36 cellular contexts compared by ENCODE assay signal in the genomic region with DNA sequence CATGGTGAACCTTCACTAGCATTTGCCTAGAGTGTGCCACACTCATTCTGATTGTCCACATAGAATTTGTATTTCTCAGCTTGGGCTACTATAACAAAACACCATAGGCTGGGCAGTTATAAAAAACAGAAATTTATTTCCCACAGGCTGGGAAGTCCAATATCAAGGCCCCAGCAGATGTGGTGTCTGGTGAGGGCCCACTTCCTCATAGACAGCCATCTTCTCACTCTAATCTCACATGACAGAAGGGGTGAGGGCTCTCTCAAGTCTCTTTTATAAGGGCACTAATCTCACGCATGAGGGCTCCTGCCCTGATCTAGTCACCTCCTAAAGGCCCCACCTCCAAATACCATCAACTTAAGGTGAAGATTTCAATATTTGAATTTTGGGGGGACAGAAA. TPM values are rescaled to one million over a fixed set of nuclear protein-coding genes. Genes with fewer than 3 reads are reported as not detected.
"Had no signal": no experiment of that assay in that cellular context is flagged by ENCODE, and none has a peak within 500 bp of the region (broad histone marks: within the 10 kb centered on the region; RNA-seq: fewer than 3 reads in every experiment).

No MANE protein-coding gene starts in this region.

- H3K27me3 Mint-ChIP-seq: activated naive CD4-positive, alpha-beta T cell treated with anti-CD3 and anti-CD28 coated beads, Interleukin-2, amount 50 U/mL, for 24 hours had no signal

- H3K4me3 Mint-ChIP-seq: activated CD4-positive, alpha-beta memory T cell treated with anti-CD3 and anti-CD28 coated beads, Interleukin-2, amount 10 ng/mL, durations not matched to agents 7 days and 5 days; activated CD8-positive, alpha-beta memory T cell treated with anti-CD3 and anti-CD28 coated beads, Interleukin-2, amount 10 ng/mL, durations not matched to agents 7 days and 5 days; activated naive CD4-positive, alpha-beta T cell treated with anti-CD3 and anti-CD28 coated beads, Interleukin-2, amount 50 U/mL, for 24 hours; activated naive CD8-positive, alpha-beta T cell treated with anti-CD3 and anti-CD28 coated beads, Interleukin-2, amount 10 ng/mL, durations not matched to agents 7 days and 5 days had no signal

- H3K4me2 ChIP-seq: KMS-11, PC-9 had no signal

- H2AFZ ChIP-seq: PC-9 had no signal

- H3K27ac ChIP-seq: body of pancreas, breast epithelium, KMS-11, PC-9, RWPE1, WERI-Rb-1 had no signal

- H3K36me3 ChIP-seq: breast epithelium, WERI-Rb-1 had no signal

- H3K27me3 ChIP-seq: body of pancreas, breast epithelium had no signal

- FAIRE-seq: astrocyte, RCC 7860 had no signal

- DNase-seq: activated CD4-positive, alpha-beta memory T cell treated with anti-CD3 and anti-CD28 coated beads, Interleukin-2, amount 10 ng/mL, durations not matched to agents 7 days and 5 days; activated CD4-positive, alpha-beta T cell treated with anti-CD3 and anti-CD28 coated beads for 1 hour; activated CD4-positive, alpha-beta T cell treated with anti-CD3 and anti-CD28 coated beads for 48 hours; activated CD4-positive, CD25-positive, alpha-beta regulatory T cell; activated CD8-positive, alpha-beta memory T cell treated with anti-CD3 and anti-CD28 coated beads for 24 hours; activated CD8-positive, alpha-beta memory T cell treated with anti-CD3 and anti-CD28 coated beads, Interleukin-2, amount 10 ng/mL, durations not matched to agents 7 days and 5 days; activated CD8-positive, alpha-beta memory T cell treated with anti-CD3 and anti-CD28 coated beads, Interleukin-2, amount 50 U/mL, for 48 hours; activated effector memory CD4-positive, alpha-beta T cell treated with Interleukin-2 at 50 U/mL for 16 hours; activated naive CD8-positive, alpha-beta T cell treated with anti-CD3 and anti-CD28 coated beads, Interleukin-2, amount 10 ng/mL, durations not matched to agents 7 days and 5 days; activated T-cell treated with anti-CD3 and anti-CD28 coated beads, Interleukin-2, amount 50 U/mL, for 48 hours; amygdala; body of pancreas; NCI-H1092; NCI-H1436 treated with DMSO at 0.1 percent for 48 hours; NCI-H1694 treated with DMSO at 0.1 percent for 48 hours; NCI-H2029; NCI-H345; NCI-H524 treated with DMSO at 0.1 percent for 48 hours; PC-9; SIG-M5; SW 1271; T-helper 1 cell; T-helper 2 cell; T-helper 9 cell; WERI-Rb-1 had no signal

- H3K27ac Mint-ChIP-seq: activated CD4-positive, alpha-beta memory T cell treated with anti-CD3 and anti-CD28 coated beads, Interleukin-2, amount 10 ng/mL, durations not matched to agents 7 days and 5 days; activated CD8-positive, alpha-beta memory T cell treated with anti-CD3 and anti-CD28 coated beads, Interleukin-2, amount 10 ng/mL, durations not matched to agents 7 days and 5 days; activated naive CD4-positive, alpha-beta T cell treated with anti-CD3 and anti-CD28 coated beads, Interleukin-2, amount 50 U/mL, for 24 hours; activated naive CD8-positive, alpha-beta T cell treated with anti-CD3 and anti-CD28 coated beads, Interleukin-2, amount 10 ng/mL, durations not matched to agents 7 days and 5 days had no signal

- H3K9ac ChIP-seq: KMS-11 had no signal

- H3K36me3 Mint-ChIP-seq: activated CD8-positive, alpha-beta memory T cell treated with anti-CD3 and anti-CD28 coated beads, Interleukin-2, amount 10 ng/mL, durations not matched to agents 7 days and 5 days; activated naive CD4-positive, alpha-beta T cell treated with anti-CD3 and anti-CD28 coated beads, Interleukin-2, amount 50 U/mL, for 24 hours had no signal

- ATAC-seq: activated CD8-positive, alpha-beta memory T cell treated with anti-CD3 and anti-CD28 coated beads, Interleukin-2, amount 10 ng/mL, durations not matched to agents 7 days and 5 days; body of pancreas; Right ventricle myocardium inferior; SK-N-SH treated with all-trans-retinoic acid at 6 μM for 48 hours had no signal

- H3K9me3 ChIP-seq: body of pancreas, breast epithelium had no signal

- H3K4me1 Mint-ChIP-seq: activated CD4-positive, alpha-beta memory T cell treated with anti-CD3 and anti-CD28 coated beads, Interleukin-2, amount 10 ng/mL, durations not matched to agents 7 days and 5 days; activated CD8-positive, alpha-beta memory T cell treated with anti-CD3 and anti-CD28 coated beads, Interleukin-2, amount 10 ng/mL, durations not matched to agents 7 days and 5 days; activated naive CD4-positive, alpha-beta T cell treated with anti-CD3 and anti-CD28 coated beads, Interleukin-2, amount 50 U/mL, for 24 hours; activated naive CD8-positive, alpha-beta T cell treated with anti-CD3 and anti-CD28 coated beads, Interleukin-2, amount 10 ng/mL, durations not matched to agents 7 days and 5 days had no signal

- H3K4me3 ChIP-seq: body of pancreas, breast epithelium, PC-9 had no signal

- H3K4me1 ChIP-seq: body of pancreas, breast epithelium had no signal

- H3K9me3 Mint-ChIP-seq: activated CD4-positive, alpha-beta memory T cell treated with anti-CD3 and anti-CD28 coated beads, Interleukin-2, amount 10 ng/mL, durations not matched to agents 7 days and 5 days; activated naive CD4-positive, alpha-beta T cell treated with anti-CD3 and anti-CD28 coated beads, Interleukin-2, amount 50 U/mL, for 24 hours; activated naive CD8-positive, alpha-beta T cell treated with anti-CD3 and anti-CD28 coated beads, Interleukin-2, amount 10 ng/mL, durations not matched to agents 7 days and 5 days had no signal

RNA-seq across cellular contexts. Expression of gene LRRC63, which starts 53.6 kb away (rescaled TPM):
- total RNA-seq: astrocyte, body of pancreas, cardiac septum, LHCN-M2, M059J, PC-9, Right ventricle myocardium inferior had no signal
